In the genomic region with DNA sequence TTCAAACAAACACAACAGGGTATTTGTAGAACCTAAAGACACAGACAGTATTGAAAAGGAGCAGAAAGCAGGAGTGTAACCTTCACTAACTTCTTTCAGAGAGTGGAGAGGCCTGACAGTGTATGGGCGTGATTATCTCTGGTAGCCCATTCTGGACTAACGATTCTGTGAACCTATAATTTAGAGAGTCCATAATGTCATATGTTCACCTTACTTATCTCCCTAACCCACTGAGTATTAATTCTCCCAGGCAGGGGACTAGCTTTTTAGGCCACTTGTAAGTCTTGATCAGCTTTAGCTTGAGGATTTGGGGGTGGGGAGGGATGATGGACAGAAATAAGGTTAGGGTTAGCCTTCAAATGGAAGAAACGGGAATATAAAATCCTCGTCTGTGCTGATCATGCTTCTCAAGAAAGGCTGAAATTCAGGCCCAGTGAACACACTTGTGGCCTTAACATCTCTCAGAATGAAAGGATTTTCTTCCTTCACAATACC, we compare ENCODE assay signal across 1 cellular context.
TF ChIP-seq lines count a peak whose summit lies in the region.

No MANE protein-coding gene starts in this region.

TF ChIP-seq in GM23338, 12 proteins besides CTCF, POLR2A, EP300 and RAD21 (continued from another document):
- TF ChIP-seq ZNF462 (CRISPR knock-in tag; IDR thresholded peaks at IDR 0.05) (no peak), JUNB (IDR thresholded peaks at IDR 0.05; ENCODE audit: unreplicated experiment) (no peak), ZNF331 (CRISPR knock-in tag; IDR thresholded peaks at IDR 0.05; ENCODE audit: low read depth) (no peak), EZH2 (IDR thresholded peaks at IDR 0.05; ENCODE audit: low read depth, unreplicated experiment) (no peak), CREB1 (CRISPR knock-in tag; IDR thresholded peaks at IDR 0.05; ENCODE audit: low read depth) (no peak)
- TF ChIP-seq, protein P1, sequence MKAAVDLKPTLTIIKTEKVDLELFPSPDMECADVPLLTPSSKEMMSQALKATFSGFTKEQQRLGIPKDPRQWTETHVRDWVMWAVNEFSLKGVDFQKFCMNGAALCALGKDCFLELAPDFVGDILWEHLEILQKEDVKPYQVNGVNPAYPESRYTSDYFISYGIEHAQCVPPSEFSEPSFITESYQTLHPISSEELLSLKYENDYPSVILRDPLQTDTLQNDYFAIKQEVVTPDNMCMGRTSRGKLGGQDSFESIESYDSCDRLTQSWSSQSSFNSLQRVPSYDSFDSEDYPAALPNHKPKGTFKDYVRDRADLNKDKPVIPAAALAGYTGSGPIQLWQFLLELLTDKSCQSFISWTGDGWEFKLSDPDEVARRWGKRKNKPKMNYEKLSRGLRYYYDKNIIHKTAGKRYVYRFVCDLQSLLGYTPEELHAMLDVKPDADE (IDR thresholded peaks at IDR 0.05): no peak
